30 cellular contexts compared by ENCODE assay signal in genomic region chr2:141782574-141782973, GRCh38.
"Had no signal": no experiment of that assay in that cellular context is flagged by ENCODE, and none has a peak within 500 bp of the region (broad histone marks: within the 10 kb centered on the region; RNA-seq: fewer than 3 reads in every experiment).

No MANE protein-coding gene starts in this region.

- H3K27me3 ChIP-seq: adrenal gland, body of pancreas, esophagus muscularis mucosa, foreskin keratinocyte, gastrocnemius medialis, heart right ventricle had no signal

- H3K4me3 ChIP-seq: adrenal gland, body of pancreas, esophagus muscularis mucosa, gastrocnemius medialis, heart right ventricle had no signal

- H3K27ac ChIP-seq: adrenal gland, body of pancreas, esophagus muscularis mucosa, foreskin keratinocyte, gastrocnemius medialis, heart right ventricle had no signal

- FAIRE-seq: colon had no signal

- H3K4me1 ChIP-seq: adrenal gland, esophagus muscularis mucosa, foreskin keratinocyte, gastrocnemius medialis, heart right ventricle had no signal

- H3K9me3 ChIP-seq: adrenal gland, body of pancreas, esophagus muscularis mucosa, gastrocnemius medialis, heart right ventricle had no signal

- H3K36me3 ChIP-seq: adrenal gland, esophagus muscularis mucosa, gastrocnemius medialis, heart right ventricle had no signal

- DNase-seq: activated CD4-positive, alpha-beta memory T cell treated with anti-CD3 and anti-CD28 coated beads for 36 hours; activated CD4-positive, alpha-beta T cell treated with anti-CD3 and anti-CD28 coated beads for 36 hours; activated CD4-positive, alpha-beta T cell treated with anti-CD3 and anti-CD28 coated beads, Interleukin-2, amount 10 ng/mL, durations not matched to agents 24 days and 14 days; activated CD4-positive, CD25-positive, alpha-beta regulatory T cell; activated CD4-positive, CD25-positive, alpha-beta regulatory T cell treated with anti-CD3 and anti-CD28 coated beads, Interleukin-2, amount 50 U/mL, for 72 hours; activated CD8-positive, alpha-beta memory T cell treated with anti-CD3 and anti-CD28 coated beads, Interleukin-2, amount 10 ng/mL, durations not matched to agents 7 days and 5 days; activated CD8-positive, alpha-beta memory T cell treated with anti-CD3 and anti-CD28 coated beads, Interleukin-2, amount 50 U/mL, for 4 hours; activated CD8-positive, alpha-beta T cell treated with anti-CD3 and anti-CD28 coated beads, Interleukin-2, amount 10 ng/mL, durations not matched to agents 7 days and 5 days; activated effector memory CD4-positive, alpha-beta T cell treated with anti-CD3 and anti-CD28 coated beads, Interleukin-2, amount 50 U/mL, for 16 hours; activated naive CD4-positive, alpha-beta T cell treated with anti-CD3 and anti-CD28 coated beads for 36 hours; activated naive CD8-positive, alpha-beta T cell treated with anti-CD3 and anti-CD28 coated beads for 36 hours; activated naive CD8-positive, alpha-beta T cell treated with anti-CD3 and anti-CD28 coated beads, Interleukin-2, amount 50 U/mL, for 24 hours; activated T-cell treated with anti-CD3 and anti-CD28 coated beads, Interleukin-2, amount 50 U/mL, for 1 hour; activated T-cell treated with anti-CD3 and anti-CD28 coated beads, Interleukin-2, amount 50 U/mL, for 48 hours; adrenal gland; amygdala; aorta; body of pancreas; caudate nucleus; cortex of kidney; dermis blood vessel endothelial cell; effector CD4-positive, alpha-beta T cell; effector memory CD8-positive, alpha-beta T cell; erythroblast; foreskin keratinocyte; gastrocnemius medialis; heart right ventricle; T-helper 2 cell had no signal

- ATAC-seq: activated CD4-positive, alpha-beta T cell treated with anti-CD3 and anti-CD28 coated beads for 36 hours; activated CD8-positive, alpha-beta memory T cell treated with anti-CD3 and anti-CD28 coated beads, Interleukin-2, amount 10 ng/mL, durations not matched to agents 7 days and 5 days; activated CD8-positive, alpha-beta T cell treated with anti-CD3 and anti-CD28 coated beads, Interleukin-2, amount 10 ng/mL, durations not matched to agents 7 days and 5 days; activated naive CD8-positive, alpha-beta T cell treated with anti-CD3 and anti-CD28 coated beads, Interleukin-2, amount 50 U/mL, for 24 hours; body of pancreas; effector memory CD8-positive, alpha-beta T cell; foreskin keratinocyte; gastrocnemius medialis; heart right ventricle had no signal
